In genomic region chr6:49676671-49677281, GRCh38 we compare ENCODE assay signal across 25 cellular contexts. TPM values are rescaled to one million over a fixed set of nuclear protein-coding genes. Genes with fewer than 3 reads are reported as not detected.
DNase-seq lines count a peak whose midpoint lies in the region; ATAC-seq, FAIRE-seq and TF ChIP-seq lines count a peak whose summit lies in the region.
"Had no signal": no experiment of that assay in that cellular context is flagged by ENCODE, and none has a peak within 500 bp of the region (broad histone marks: within the 10 kb centered on the region; RNA-seq: fewer than 3 reads in every experiment).

No MANE protein-coding gene starts in this region.

- TF ChIP-seq RAD21 in A549 (conservative IDR thresholded peaks at IDR 0.05 in 1 of 2, IDR thresholded peaks at IDR 0.05 in 1 of 2): no peak

- peak in 1 of 2 experiments; percentile 2 for DNase-seq in A549 (ENCODE audit: low read depth in 1 of 2, low spot score in 1 of 2)
- peak; percentile 85 for DNase-seq in HT1080 (ENCODE audit: low read depth)
- peak; percentile 1 for DNase-seq in adipocyte (ENCODE audit: low read depth)
- DNase-seq in fibroblast of villous mesenchyme (ENCODE audit: low read depth): peak; percentile 23
- DNase-seq in HuH-7.5 (ENCODE audit: low spot score): no peak
- no peak for DNase-seq in NCI-H1436 (lab: John Stamatoyannopoulos, UW)
- no peak for DNase-seq in tibial artery
- no peak for DNase-seq in activated CD4-positive, alpha-beta T cell treated with anti-CD3 and anti-CD28 coated beads, Interleukin-2, amount 50 U/mL, for 1 hour
- DNase-seq: activated CD4-positive, alpha-beta T cell treated with anti-CD3 and anti-CD28 coated beads, Interleukin-2, amount 50 U/mL, for 48 hours; activated T-cell treated with anti-CD3 and anti-CD28 coated beads, Interleukin-2, amount 50 U/mL, for 24 hours; CD4-positive, alpha-beta memory T cell; effector memory CD8-positive, alpha-beta T cell; immature natural killer cell; Kasumi-1; NCI-H1694 treated with DMSO at 0.1 percent for 48 hours; SK-N-SH; small intestine; stimulated activated naive B cell treated with anti-CD40 and anti-IgM and Interleukin-4, amounts not matched to agents 10 μg/mL and 1 μg/mL and 100 μg/mL, for 72 hours; upper lobe of right lung had no signal

- FAIRE-seq in A549 (lab: Jason Lieb, UNC): no peak
- FAIRE-seq: small intestine, TTC549 had no signal

- intact Hi-C loops in tibial artery (cut with DNase I; ENCODE audit: low total_unique reads): no loop called here

- no peak overlapping the region for H3K4me3 ChIP-seq in A549
- H3K4me3 ChIP-seq in adipocyte (ENCODE audit: low read length): no peak overlapping the region
- no peak overlapping the region for H3K4me3 ChIP-seq in fibroblast of villous mesenchyme (ENCODE audit: low read depth, low read length)
- H3K4me3 ChIP-seq in tibial artery: no peak overlapping the region
- H3K4me3 ChIP-seq: upper lobe of right lung had no signal

- no peak overlapping the region; a peak in 1 of 6 replicates for H3K27ac ChIP-seq in A549
- no peak overlapping the region for H3K27ac ChIP-seq in tibial artery
- H3K27ac ChIP-seq: upper lobe of right lung had no signal

- no peaks in the 10 kb centered on the region for H3K36me3 ChIP-seq in adipocyte (ENCODE audit: control insufficient read depth, insufficient read depth, low read length, severe bottlenecking)
- no peaks in the 10 kb centered on the region for H3K36me3 ChIP-seq in tibial artery
- H3K36me3 ChIP-seq: upper lobe of right lung had no signal

- no peak overlapping the region for H3K9ac ChIP-seq in adipocyte (ENCODE audit: low read length)
- H3K9ac ChIP-seq: SK-N-SH had no signal

- no peak for TF ChIP-seq EP300 in A549 (IDR thresholded peaks at IDR 0.05)

- CTCF ChIA-PET in A549 (lab: Yijun Ruan, JAX): interaction anchor here (1.1 to 1.7 kb wide), 2 partner anchors 21 to 54 kb away, joined by 3 read pairs; no protein-coding TSS in a partner anchor

- no peak for TF ChIP-seq POLR2A in A549 (IDR thresholded peaks at IDR 0.05; ENCODE audit: low read length)

- ATAC-seq in A549: peak in 1 of 2 experiments; percentile 73; a peak in 2 of 6 replicates
- ATAC-seq: effector memory CD8-positive, alpha-beta T cell; stimulated activated naive B cell treated with anti-CD40 and anti-IgM and Interleukin-4, amounts not matched to agents 10 μg/mL and 1 μg/mL and 100 μg/mL, for 72 hours; upper lobe of right lung had no signal

- H3K9me3 ChIP-seq in A549: no peaks in the 10 kb centered on the region
- H3K9me3 ChIP-seq in adipocyte (ENCODE audit: control insufficient read depth, low read length): no peaks in the 10 kb centered on the region
- no peaks in the 10 kb centered on the region for H3K9me3 ChIP-seq in tibial artery
- H3K9me3 ChIP-seq: SK-N-SH, upper lobe of right lung had no signal

- POLR2A ChIA-PET in A549 (lab: Yijun Ruan, JAX): no interaction called here

- no peak for TF ChIP-seq CTCF in A549 (IDR thresholded peaks at IDR 0.05)
- no peak for TF ChIP-seq CTCF in fibroblast of villous mesenchyme (IDR thresholded peaks at IDR 0.05; ENCODE audit: insufficient read depth, low read depth, low read length)
- no peak for TF ChIP-seq CTCF in tibial artery (IDR thresholded peaks at IDR 0.05)

- H3K27me3 ChIP-seq in adipocyte (replicated peaks; ENCODE audit: control insufficient read depth, insufficient read depth, low read length) (no peaks in the 10 kb centered on the region), tibial artery (no peaks in the 10 kb centered on the region)
- H3K27me3 ChIP-seq: upper lobe of right lung had no signal

- H3K4me2 ChIP-seq in A549: peak overlapping the region; percentile 10; the same call in 2 of the 3 replicates
- H3K4me2 ChIP-seq: SK-N-SH had no signal

- H3K4me1 ChIP-seq in A549: no peaks in the 10 kb centered on the region
- peaks cover 2% of the 10 kb centered on the region for H3K4me1 ChIP-seq in adipocyte (ENCODE audit: control insufficient read depth, insufficient read depth, low read length)
- H3K4me1 ChIP-seq in tibial artery: no peaks in the 10 kb centered on the region
- H3K4me1 ChIP-seq: upper lobe of right lung had no signal

- 17% methylated on average over 4 of the region's 4 CpGs for WGBS in A549 (ENCODE audit: missing lambda C conversion rate)

TF ChIP-seq in A549, 52 proteins besides CTCF, POLR2A, EP300 and RAD21:
- TF ChIP-seq ZSCAN20 (CRISPR knock-in tag; IDR thresholded peaks at IDR 0.05): no peak
- no peak for TF ChIP-seq FOSL2 (IDR thresholded peaks at IDR 0.05)
- peak; percentile 27; the same call in 1 of the 2 replicates for TF ChIP-seq FOSL2 (CRISPR knock-in tag; IDR thresholded peaks at IDR 0.05)

RNA-seq across cellular contexts. Expression of gene CRISP2, which starts 36.6 kb away (rescaled TPM):
- polyA plus RNA-seq in A549 (2011; rRNA removed) (not detected in 2 replicates), A549 (2017; fragmentation: RNase III; extraction: RNeasy Plus Mini Kit Qiagen cat#74134 plus additional on column Dnase treatment) (not detected in 3 replicates)
- not detected in 2 replicates for polyA plus RNA-seq in A549 (2012; cell fraction: cytosol; rRNA removed)
- polyA plus RNA-seq in A549 (2012; cell fraction: nucleus; rRNA removed): not detected in 2 replicates
- polyA minus RNA-seq in A549 (2011; rRNA and poly(A)+ RNA removed): not detected in 2 replicates
- not detected in 2 replicates for total RNA-seq in HT1080 (2014; rRNA removed; shearing (Covaris generic))
- polyA plus RNA-seq in HT1080 (2015; cell fraction: cytosol; rRNA removed): 0.06 and 0.35 TPM in 2 replicates
- not detected in 2 replicates for polyA plus RNA-seq in HT1080 (2015; cell fraction: nucleus; rRNA removed)
- total RNA-seq in fibroblast of villous mesenchyme: not detected in 2 replicates
- total RNA-seq: A673; CD4-positive, alpha-beta memory T cell; G401; mesothelial cell of epicardium; osteoblast; upper lobe of right lung had no signal
- polyA plus RNA-seq: CD4-positive, alpha-beta memory T cell; immature natural killer cell; SK-N-SH; small intestine had no signal

RNA-seq across cellular contexts. Expression of gene RHAG, which starts 40.1 kb away (rescaled TPM):
- polyA plus RNA-seq in A549 (2011; rRNA removed) (0.05 and 0.11 TPM in 2 replicates), A549 (2017; fragmentation: RNase III; extraction: RNeasy Plus Mini Kit Qiagen cat#74134 plus additional on column Dnase treatment) (0.10 TPM in 1 of 3 replicates, not detected in the others)
- polyA plus RNA-seq in A549 (2012; cell fraction: cytosol; rRNA removed): 0.01 and 0.04 TPM in 2 replicates
- not detected in 2 replicates for polyA plus RNA-seq in A549 (2012; cell fraction: nucleus; rRNA removed)
- polyA minus RNA-seq in A549 (2011; rRNA and poly(A)+ RNA removed): not detected in 2 replicates
- 0.05 TPM in 1 of 2 replicates, not detected in the other for total RNA-seq in HT1080 (2014; rRNA removed; shearing (Covaris generic))
- polyA plus RNA-seq in HT1080 (2015; cell fraction: cytosol; rRNA removed): not detected in 2 replicates
- not detected in 2 replicates for polyA plus RNA-seq in HT1080 (2015; cell fraction: nucleus; rRNA removed)
- not detected in 2 replicates for total RNA-seq in fibroblast of villous mesenchyme
- total RNA-seq: A673; CD4-positive, alpha-beta memory T cell; G401; mesothelial cell of epicardium; NCI-H460; osteoblast; upper lobe of right lung had no signal
- polyA plus RNA-seq: CD4-positive, alpha-beta memory T cell; immature natural killer cell; SK-N-SH; small intestine had no signal

Comparison
In these comparisons a context has a peak if more than half of its experiments do, and no peak if none do; other contexts are left out.
1. DNase-seq: peak in HT1080 (single experiment), adipocyte (single experiment) and fibroblast of villous mesenchyme (single experiment); none in HuH-7.5 (single experiment), NCI-H1436 (single experiment), tibial artery (0 of 2) and activated CD4-positive, alpha-beta T cell treated with anti-CD3 and anti-CD28 coated beads, Interleukin-2, amount 50 U/mL, for 1 hour (single experiment).